Comparison of ENCODE assay signal across 9 cellular contexts in the genomic region with DNA sequence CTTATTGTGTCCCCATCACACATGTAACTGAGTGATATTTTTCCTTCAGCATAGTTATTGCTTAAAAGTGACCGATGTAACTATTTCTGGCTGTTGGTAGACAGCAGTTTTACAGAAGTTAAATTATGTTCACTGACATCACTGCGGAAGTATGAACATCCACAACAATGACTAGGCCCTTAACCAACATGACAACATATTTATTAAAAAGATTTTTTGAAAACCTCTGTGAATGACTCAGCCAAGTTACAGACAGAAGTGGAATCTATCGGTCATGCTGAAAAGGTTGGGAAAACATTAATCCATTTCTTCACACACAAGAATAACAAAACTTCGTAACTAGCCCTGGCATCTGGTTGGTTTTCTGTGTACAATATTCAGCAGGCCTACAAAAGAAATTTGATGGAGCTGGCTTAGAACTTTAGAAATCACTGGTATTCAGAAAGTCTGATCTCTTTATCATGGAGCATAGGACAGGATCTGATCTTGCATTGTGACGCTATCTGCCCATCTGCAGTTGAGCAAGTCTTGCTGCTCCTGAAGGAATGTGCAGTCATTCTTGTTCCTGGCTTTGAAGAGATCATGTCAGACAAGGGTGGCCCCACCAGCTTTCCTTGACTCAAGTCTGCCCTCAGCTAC. TPM values are rescaled to one million over a fixed set of nuclear protein-coding genes. Genes with fewer than 3 reads are reported as not detected.
A peak's percentile ranks its signal among the peaks of the same experiment; 100 is the strongest.
DNase-seq lines count a peak whose midpoint lies in the region; ATAC-seq and TF ChIP-seq lines count a peak whose summit lies in the region.
"Had no signal": no experiment of that assay in that cellular context is flagged by ENCODE, and none has a peak within 500 bp of the region (broad histone marks: within the 10 kb centered on the region; RNA-seq: fewer than 3 reads in every experiment).

No MANE protein-coding gene starts in this region.

- H3K27ac ChIP-seq in RWPE2 (ENCODE audit: poor library complexity, severe bottlenecking) (peak overlapping the region; percentile 89), MM.1S (ENCODE audit: low read length) (no peak overlapping the region)

- H3K79me2 ChIP-seq in MM.1S (ENCODE audit: low read length) = no peaks in the 10 kb centered on the region

- no peaks in the 10 kb centered on the region for H3K27me3 ChIP-seq in RWPE2 (ENCODE audit: insufficient read depth, poor library complexity, severe bottlenecking)
- H3K27me3 ChIP-seq in MM.1S (replicated peaks; ENCODE audit: insufficient read depth, low read length) = no peaks in the 10 kb centered on the region

- TF ChIP-seq CTCF in RWPE2 (IDR thresholded peaks at IDR 0.05; ENCODE audit: poor library complexity, severe bottlenecking) = no peak
- TF ChIP-seq CTCF in MM.1S (IDR thresholded peaks at IDR 0.05; ENCODE audit: low read length) = no peak

- peak; percentile 96 for DNase-seq in EL
- DNase-seq in RWPE2 (ENCODE audit: low spot score) = no peak
- DNase-seq in fibroblast of peridontal ligament (ENCODE audit: extremely low read depth) = peak; percentile 98
- DNase-seq in sciatic nerve (ENCODE audit: low spot score) = no peak
- DNase-seq in MM.1S = no peak
- DNase-seq in effector CD4-positive, alpha-beta T cell = no peak
- no peak for DNase-seq in activated CD4-positive, alpha-beta T cell treated with anti-CD3 and anti-CD28 coated beads, Interleukin-2, amount 50 U/mL, for 4 hours
- no peak for DNase-seq in NCI-H2107 treated with DMSO at 0.1 percent for 48 hours (lab: John Stamatoyannopoulos, UW; ENCODE audit: unreplicated experiment)
- DNase-seq: NCI-H2107 had no signal

- H2AFZ ChIP-seq in MM.1S (ENCODE audit: low read length) = no peak overlapping the region

- H3K4me3 ChIP-seq in RWPE2 (ENCODE audit: severe bottlenecking) (no peak overlapping the region), MM.1S (ENCODE audit: low read length) (no peak overlapping the region)

- intact Hi-C loops in sciatic nerve (cut with DNase I) = no loop called here

- no peaks in the 10 kb centered on the region for H3K36me3 ChIP-seq in RWPE2 (ENCODE audit: low read depth)
- no peaks in the 10 kb centered on the region for H3K36me3 ChIP-seq in MM.1S (replicated peaks; ENCODE audit: insufficient read depth, low read length)

- H3K4me2 ChIP-seq in MM.1S (ENCODE audit: low read depth, low read length) = no peak overlapping the region

- peak; percentile 68 for ATAC-seq in RWPE2 (ENCODE audit: low read depth)
- peak; percentile 3 for ATAC-seq in sciatic nerve

- no peak overlapping the region for H3K9ac ChIP-seq in MM.1S (ENCODE audit: low read length)

- no peaks in the 10 kb centered on the region for H3K9me3 ChIP-seq in RWPE2 (ENCODE audit: severe bottlenecking)
- no peaks in the 10 kb centered on the region for H3K9me3 ChIP-seq in MM.1S (replicated peaks; ENCODE audit: insufficient read depth, low read length)

- H3F3A ChIP-seq in MM.1S (ENCODE audit: insufficient read depth, low read length) = no peaks in the 10 kb centered on the region

- H3K4me1 ChIP-seq in RWPE2 (ENCODE audit: insufficient read depth, poor library complexity, severe bottlenecking) = peaks cover 37% of the 10 kb centered on the region
- H3K4me1 ChIP-seq in MM.1S (ENCODE audit: low read length) = peaks cover 5% of the 10 kb centered on the region; the same call in 1 of the 2 replicates

- H3K9me2 ChIP-seq in MM.1S (replicated peaks; ENCODE audit: insufficient read depth, low read length) = no peaks in the 10 kb centered on the region

- H4K20me1 ChIP-seq in MM.1S (ENCODE audit: insufficient read depth, low read length) = no peaks in the 10 kb centered on the region

RNA-seq across cellular contexts. Expression of gene GLIS3, which starts 6.5 kb away (rescaled TPM):
- 20.8 TPM for total RNA-seq in sciatic nerve

Comparison
In these comparisons a context has a peak if more than half of its experiments do, and no peak if none do; other contexts are left out.
1. DNase-seq: peak in EL (single experiment) and fibroblast of peridontal ligament (single experiment); none in RWPE2 (single experiment), sciatic nerve (single experiment), MM.1S (single experiment), effector CD4-positive, alpha-beta T cell (single experiment), activated CD4-positive, alpha-beta T cell treated with anti-CD3 and anti-CD28 coated beads, Interleukin-2, amount 50 U/mL, for 4 hours (0 of 2) and NCI-H2107 treated with DMSO at 0.1 percent for 48 hours (single experiment).